1 cellular context compared by ENCODE assay signal in genomic region chr4:663046-663437, GRCh38.
TF ChIP-seq lines count a peak whose summit lies in the region.

No MANE protein-coding gene starts in this region.

TF ChIP-seq in HepG2, 621 proteins besides CTCF, POLR2A, EP300 and RAD21:
- TF ChIP-seq ZNF691 (CRISPR knock-in tag; IDR thresholded peaks at IDR 0.05; ENCODE audit: borderline replicate concordance, low read depth) (0 out of 2 replicates have a peak, but pooled peaks have one; percentile 18), ZUFSP (CRISPR knock-in tag; IDR thresholded peaks at IDR 0.05; ENCODE audit: borderline replicate concordance) (no peak)
